ENCODE assay signal across 16 cellular contexts in the genomic region with DNA sequence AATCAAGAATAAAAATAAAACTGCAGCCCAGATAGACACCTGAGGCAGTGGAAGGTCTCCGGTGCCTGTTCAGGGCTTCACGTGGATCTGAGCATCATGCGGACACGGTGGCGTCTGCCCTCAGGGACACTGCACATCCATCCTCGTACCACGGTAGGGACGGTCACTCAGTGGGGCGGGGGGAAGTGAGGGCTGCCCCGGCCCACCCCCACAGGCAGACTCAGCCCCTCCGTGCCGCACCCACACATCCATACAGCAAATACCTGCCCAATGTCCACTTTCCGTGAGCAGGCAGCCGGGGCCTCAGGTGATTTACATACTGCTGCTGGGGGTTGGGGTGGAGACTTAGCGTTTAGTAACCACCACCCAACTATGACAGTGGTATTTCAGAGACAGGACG.
A peak's percentile ranks its signal among the peaks of the same experiment; 100 is the strongest.
DNase-seq lines count a peak whose midpoint lies in the region; ATAC-seq, FAIRE-seq and TF ChIP-seq lines count a peak whose summit lies in the region.
"Had no signal": no experiment of that assay in that cellular context is flagged by ENCODE, and none has a peak within 500 bp of the region (broad histone marks: within the 10 kb centered on the region; RNA-seq: fewer than 3 reads in every experiment).

No MANE protein-coding gene starts in this region.

- TF ChIP-seq CTCF in right atrium auricular region (IDR thresholded peaks at IDR 0.05): no peak
- no peak for TF ChIP-seq CTCF in esophagus squamous epithelium (IDR thresholded peaks at IDR 0.05)
- no peak for TF ChIP-seq CTCF in MM.1S (IDR thresholded peaks at IDR 0.05; ENCODE audit: low read length)
- TF ChIP-seq CTCF in HepG2 (CRISPR knock-in tag; IDR thresholded peaks at IDR 0.05): no peak

- H4K20me1 ChIP-seq in MM.1S (ENCODE audit: insufficient read depth, low read length): no peaks in the 10 kb centered on the region
- H4K20me1 ChIP-seq in HepG2 (ENCODE audit: insufficient read depth, low read length): no peaks in the 10 kb centered on the region

- peaks cover 0 to 23% of the 10 kb centered on the region in 2 donors for H3K4me1 ChIP-seq in right atrium auricular region
- H3K4me1 ChIP-seq in esophagus squamous epithelium: peaks cover 7 to 52% (median 14%) of the 10 kb centered on the region in 3 donors
- 0 out of 2 replicates have a peak, but pooled peaks cover 8% of the 10 kb centered on the region for H3K4me1 ChIP-seq in MM.1S (ENCODE audit: low read length)
- H3K4me1 ChIP-seq in HepG2 (ENCODE audit: insufficient read depth, low read length): no peaks in the 10 kb centered on the region
- H3K4me1 ChIP-seq: breast epithelium had no signal

- H3K9me3 Mint-ChIP-seq in activated naive CD4-positive, alpha-beta T cell treated with anti-CD3 and anti-CD28 coated beads, Interleukin-2, amount 50 U/mL, for 72 hours: peaks cover 14 to 17% of the 10 kb centered on the region in 2 donors
- peaks cover 0 to 24% (median 2%) of the 10 kb centered on the region in 9 donors for H3K9me3 Mint-ChIP-seq in naive thymus-derived CD8-positive, alpha-beta T cell

- no peak for FAIRE-seq in HepG2 (lab: Jason Lieb, UNC)

- H3K27ac Mint-ChIP-seq in activated naive CD4-positive, alpha-beta T cell treated with anti-CD3 and anti-CD28 coated beads, Interleukin-2, amount 50 U/mL, for 72 hours: no peak overlapping the region
- H3K27ac Mint-ChIP-seq in naive thymus-derived CD8-positive, alpha-beta T cell: peak overlapping the region in 2 of 10 donors; percentile 51 to 67
- H3K27ac Mint-ChIP-seq: activated T-helper 17 cell treated with anti-CD3 and anti-CD28 coated beads, Interleukin-2, amount 50 U/mL, for 72 hours; CD14-positive monocyte; natural killer cell treated with Interleukin-12 subunit alpha and Interleukin-12 subunit beta and Interleukin-15 and Interleukin-18, amount 100 ng/mL, for 72 hours; progenitor cell of endocrine pancreas had no signal

- WGBS in esophagus squamous epithelium, 2 donors: 89 to 100% methylated on average over 1 to 14 of the region's 16 CpGs
- 95% methylated on average over 16 of the region's 16 CpGs for WGBS in HepG2 (ENCODE audit: low lambda C conversion rate)

- H3K27me3 ChIP-seq in right atrium auricular region (no peaks in the 10 kb centered on the region), esophagus squamous epithelium (no peaks in the 10 kb centered on the region), MM.1S (replicated peaks; ENCODE audit: insufficient read depth, low read length) (no peaks in the 10 kb centered on the region), HepG2 (ENCODE audit: control insufficient read depth in 1 of 2, insufficient read depth in 2 of 2, low read length in 2 of 2) (no peaks in the 10 kb centered on the region)
- H3K27me3 ChIP-seq: breast epithelium, hepatocyte had no signal

- H3K36me3 ChIP-seq in right atrium auricular region: no peaks in the 10 kb centered on the region
- H3K36me3 ChIP-seq in esophagus squamous epithelium: no peaks in the 10 kb centered on the region
- H3K36me3 ChIP-seq in MM.1S (replicated peaks; ENCODE audit: insufficient read depth, low read length): no peaks in the 10 kb centered on the region
- no peaks in the 10 kb centered on the region for H3K36me3 ChIP-seq in HepG2 (replicated peaks in 1 of 2; ENCODE audit: control insufficient read depth in 1 of 2, insufficient read depth in 2 of 2, low read length in 2 of 2)
- H3K36me3 ChIP-seq: breast epithelium had no signal

- H3K4me2 ChIP-seq in MM.1S (ENCODE audit: low read depth, low read length) (no peak overlapping the region), HepG2 (ENCODE audit: low read depth, low read length) (no peak overlapping the region)
- H3K4me2 ChIP-seq: hepatocyte had no signal

- in situ Hi-C loops in HepG2 (cut with HindIII; ENCODE audit: extremely low pct_ligation_motif_present, low pct_unique_long_range_greater_than_20kb): no loop called here

- H3K36me3 Mint-ChIP-seq in activated naive CD4-positive, alpha-beta T cell treated with anti-CD3 and anti-CD28 coated beads, Interleukin-2, amount 50 U/mL, for 72 hours: peaks cover 0 to 6% of the 10 kb centered on the region in 2 donors
- H3K36me3 Mint-ChIP-seq in naive thymus-derived CD8-positive, alpha-beta T cell: no peaks in the 10 kb centered on the region
- H3K36me3 Mint-ChIP-seq: CD14-positive monocyte had no signal

- H3F3A ChIP-seq in MM.1S (ENCODE audit: insufficient read depth, low read length): peaks cover 19% of the 10 kb centered on the region

- TF ChIP-seq POLR2A in esophagus squamous epithelium (IDR thresholded peaks at IDR 0.05) (no peak), HepG2 (IDR thresholded peaks at IDR 0.05; ENCODE audit: insufficient read depth in 1 of 2, low read depth in 2 of 2, low read length in 2 of 2) (no peak)

- H3K4me1 Mint-ChIP-seq in naive thymus-derived CD8-positive, alpha-beta T cell: peaks cover 18 to 37% (median 34%) of the 10 kb centered on the region in 4 donors

- H3K9ac ChIP-seq in MM.1S (ENCODE audit: low read length) (no peak overlapping the region), HepG2 (ENCODE audit: insufficient read depth, low read depth, low read length) (no peak overlapping the region)

- no peaks in the 10 kb centered on the region for H3K27me3 Mint-ChIP-seq in naive thymus-derived CD8-positive, alpha-beta T cell
- H3K27me3 Mint-ChIP-seq: activated T-helper 17 cell treated with anti-CD3 and anti-CD28 coated beads, Interleukin-2, amount 50 U/mL, for 72 hours; natural killer cell treated with Interleukin-12 subunit alpha and Interleukin-12 subunit beta and Interleukin-15 and Interleukin-18, amount 100 ng/mL, for 72 hours; progenitor cell of endocrine pancreas had no signal

- no peak overlapping the region for H3K4me3 Mint-ChIP-seq in naive thymus-derived CD8-positive, alpha-beta T cell
- H3K4me3 Mint-ChIP-seq: activated T-helper 17 cell treated with anti-CD3 and anti-CD28 coated beads, Interleukin-2, amount 50 U/mL, for 72 hours; CD14-positive monocyte; natural killer cell treated with Interleukin-12 subunit alpha and Interleukin-12 subunit beta and Interleukin-15 and Interleukin-18, amount 100 ng/mL, for 72 hours had no signal

- H2AFZ ChIP-seq in MM.1S (ENCODE audit: low read length) (no peak overlapping the region), HepG2 (ENCODE audit: low read length) (no peak overlapping the region)
- H2AFZ ChIP-seq: hepatocyte had no signal

- TF ChIP-seq EP300 in HepG2 (IDR thresholded peaks at IDR 0.05; ENCODE audit: low read depth in 2 of 2, low read length in 2 of 2) (no peak), HepG2 (CRISPR knock-in tag; IDR thresholded peaks at IDR 0.05; ENCODE audit: borderline replicate concordance) (no peak)

- CTCF ChIA-PET in HepG2 (lab: Yijun Ruan, JAX; ENCODE audit: low intra/inter-chr PET ratio, low total read pairs): no interaction called here

- POLR2A ChIA-PET in naive thymus-derived CD8-positive, alpha-beta T cell (lab: Charles Lee): no interaction called here
- POLR2A ChIA-PET in HepG2 (lab: Yijun Ruan, JAX): no interaction called here

- H3K79me2 ChIP-seq in MM.1S (ENCODE audit: low read length) (peaks cover 25% of the 10 kb centered on the region), HepG2 (ENCODE audit: insufficient read depth, low read length) (no peaks in the 10 kb centered on the region)

- DNase-seq in right atrium auricular region (ENCODE audit: low spot score) (peak; percentile 51), Right ventricle myocardium inferior (ENCODE audit: missing footprints) (no peak), esophagus squamous epithelium (lab: John Stamatoyannopoulos, UW) (no peak), sciatic nerve (ENCODE audit: low spot score) (no peak), MM.1S (no peak), HepG2 (ENCODE audit: low spot score) (no peak)
- no peak for DNase-seq in activated naive CD4-positive, alpha-beta T cell treated with anti-CD3 and anti-CD28 coated beads, Interleukin-2, amount 50 U/mL, for 72 hours (ENCODE audit: low spot score in 2 of 2)
- DNase-seq in naive thymus-derived CD8-positive, alpha-beta T cell: no peak
- DNase-seq: stimulated activated CD4-positive, alpha-beta T cell treated with anti-CD3 and anti-CD28 coated beads, Interleukin-4, amount 100 ng/mL, for 4 hours had no signal

- no TSS peak for BruUV-seq in HepG2 (replicated peaks; lab: Mats Ljungman, UMichigan)

- ATAC-seq in Right ventricle myocardium inferior: no peak
- ATAC-seq in sciatic nerve: peak; percentile 10
- no peak for ATAC-seq in activated naive CD4-positive, alpha-beta T cell treated with anti-CD3 and anti-CD28 coated beads, Interleukin-2, amount 50 U/mL, for 72 hours
- no peak for ATAC-seq in naive thymus-derived CD8-positive, alpha-beta T cell
- ATAC-seq in HepG2: no peak
- ATAC-seq: activated T-helper 17 cell treated with anti-CD3 and anti-CD28 coated beads, Interleukin-2, amount 50 U/mL, for 72 hours; natural killer cell treated with Interleukin-12 subunit alpha and Interleukin-12 subunit beta and Interleukin-15 and Interleukin-18, amount 100 ng/mL, for 72 hours had no signal

- H3K4me3 ChIP-seq in right atrium auricular region: no peak overlapping the region
- no peak overlapping the region for H3K4me3 ChIP-seq in esophagus squamous epithelium
- no peak overlapping the region for H3K4me3 ChIP-seq in MM.1S (ENCODE audit: low read length)
- H3K4me3 ChIP-seq in HepG2 (replicated peaks in 1 of 3; ENCODE audit: insufficient read depth in 1 of 3, low read depth in 2 of 3, low read length in 3 of 3): no peak overlapping the region
- H3K4me3 ChIP-seq: breast epithelium, hepatocyte, SK-N-MC had no signal

- H3K9me3 ChIP-seq in right atrium auricular region (no peaks in the 10 kb centered on the region), esophagus squamous epithelium (no peaks in the 10 kb centered on the region), MM.1S (replicated peaks; ENCODE audit: insufficient read depth, low read length) (no peaks in the 10 kb centered on the region), HepG2 (ENCODE audit: low read length) (no peaks in the 10 kb centered on the region)
- H3K9me3 ChIP-seq: breast epithelium had no signal

- no peaks in the 10 kb centered on the region for H3K9me2 ChIP-seq in MM.1S (replicated peaks; ENCODE audit: insufficient read depth, low read length)

- H3K27ac ChIP-seq in right atrium auricular region: no peak overlapping the region
- H3K27ac ChIP-seq in esophagus squamous epithelium: peak overlapping the region in 3 of 4 donors; percentile 3 to 48 (median 18)
- no peak overlapping the region for H3K27ac ChIP-seq in MM.1S (ENCODE audit: low read length)
- H3K27ac ChIP-seq in HepG2 (ENCODE audit: extremely low read length, insufficient read depth, low read length): no peak overlapping the region
- H3K27ac ChIP-seq: breast epithelium, hepatocyte, SK-N-MC had no signal

- intact Hi-C loops in Right ventricle myocardium inferior (cut with DNase I): no loop called here
- intact Hi-C loops in esophagus squamous epithelium (cut with DNase I): no loop called here
- intact Hi-C loops in sciatic nerve (cut with DNase I): no loop called here
- intact Hi-C loops in HepG2 (cut with micrococcal nuclease; ENCODE audit: unreplicated experiment): no loop called here

- TF ChIP-seq RAD21 in HepG2 (CRISPR knock-in tag; IDR thresholded peaks at IDR 0.05): no peak

TF ChIP-seq in HepG2, 621 proteins besides CTCF, POLR2A, EP300 and RAD21 (continues in another document):
- no peak for TF ChIP-seq U2AF1 (optimal IDR thresholded peaks at IDR 0.05; ENCODE audit: low read depth, low read length)

Comparison
In these comparisons a context has a peak if more than half of its experiments do, and no peak if none do; other contexts are left out.
1. H3K27ac ChIP-seq: peak in esophagus squamous epithelium (3 of 4); none in right atrium auricular region (0 of 2), MM.1S (single experiment) and HepG2 (single experiment).